In genomic region chr2:28219736-28220364, GRCh38 we compare ENCODE assay signal across 21 cellular contexts.
"Had no signal": no experiment of that assay in that cellular context is flagged by ENCODE, and none has a peak within 500 bp of the region (broad histone marks: within the 10 kb centered on the region; RNA-seq: fewer than 3 reads in every experiment).

No MANE protein-coding gene starts in this region.

- H3K9me3 Mint-ChIP-seq: activated naive CD8-positive, alpha-beta T cell treated with anti-CD3 and anti-CD28 coated beads, Interleukin-2, amount 10 ng/mL, durations not matched to agents 7 days and 5 days; activated T-helper 2 cell treated with anti-CD3 and anti-CD28 coated beads, Interferon-gamma antibody, Interleukin-2, Interleukin-4, amounts not matched to agents 10 μg/mL and 5 μg/mL and 100 μg/mL, durations not matched to agents 14 hours and 24 hours and 36 hours; dendritic cell treated with granulocyte-macrophage colony-stimulating factor and Interleukin-4, amounts not matched to agents 40 ng/mL and 50 ng/mL, for 4 days; memory B cell; natural killer cell treated with Interleukin-12 subunit alpha and Interleukin-12 subunit beta and Interleukin-15 and Interleukin-18, amount 100 ng/mL, for 72 hours; stimulated activated memory B cell treated with anti-CD40 and anti-IgM and Interleukin-4, amounts not matched to agents 10 μg/mL and 1 μg/mL and 100 μg/mL, for 72 hours had no signal

- H3K4me1 Mint-ChIP-seq: stimulated activated memory B cell treated with anti-CD40 and anti-IgM and Interleukin-4, amounts not matched to agents 10 μg/mL and 1 μg/mL and 100 μg/mL, for 72 hours had no signal

- H3K36me3 ChIP-seq: pancreas, right atrium auricular region, thyroid gland, upper lobe of right lung, WERI-Rb-1 had no signal

- H3K4me3 Mint-ChIP-seq: activated naive CD8-positive, alpha-beta T cell treated with anti-CD3 and anti-CD28 coated beads, Interleukin-2, amount 10 ng/mL, durations not matched to agents 7 days and 5 days; dendritic cell treated with granulocyte-macrophage colony-stimulating factor and Interleukin-4, amounts not matched to agents 40 ng/mL and 50 ng/mL, for 4 days; memory B cell; natural killer cell treated with Interleukin-12 subunit alpha and Interleukin-12 subunit beta and Interleukin-15 and Interleukin-18, amount 100 ng/mL, for 72 hours; stimulated activated memory B cell treated with anti-CD40 and anti-IgM and Interleukin-4, amounts not matched to agents 10 μg/mL and 1 μg/mL and 100 μg/mL, for 72 hours had no signal

- ATAC-seq: body of pancreas; foreskin keratinocyte; natural killer cell treated with Interleukin-12 subunit alpha and Interleukin-12 subunit beta and Interleukin-15 and Interleukin-18, amount 100 ng/mL, for 72 hours; pancreas; stimulated activated memory B cell treated with anti-CD40 and anti-IgM and Interleukin-4, amounts not matched to agents 10 μg/mL and 1 μg/mL and 100 μg/mL, for 72 hours; upper lobe of right lung had no signal

- H2AFZ ChIP-seq: hepatocyte had no signal

- H3K27me3 ChIP-seq: body of pancreas, foreskin keratinocyte, hepatocyte, pancreas, right atrium auricular region, thyroid gland, upper lobe of right lung had no signal

- H3K9me3 ChIP-seq: body of pancreas, pancreas, psoas muscle, right atrium auricular region, thyroid gland, upper lobe of right lung had no signal

- DNase-seq: activated CD4-positive, CD25-positive, alpha-beta regulatory T cell treated with anti-CD3 and anti-CD28 coated beads, Interleukin-2, amount 50 U/mL, for 72 hours; activated naive CD4-positive, alpha-beta T cell; activated naive CD8-positive, alpha-beta T cell treated with anti-CD3 and anti-CD28 coated beads, Interleukin-2, amount 10 ng/mL, durations not matched to agents 7 days and 5 days; activated T-cell treated with anti-CD3 and anti-CD28 coated beads, Interleukin-2, amount 50 U/mL, for 1 hour; body of pancreas; effector CD8-positive, alpha-beta T cell; erythroblast; foreskin keratinocyte; pancreas; psoas muscle; stimulated activated CD4-positive, alpha-beta T cell treated with anti-CD3 and anti-CD28 coated beads, Interleukin-2, amount 100 ng/mL, for 24 hours; thyroid gland; upper lobe of right lung; WERI-Rb-1 had no signal

- H3K4me1 ChIP-seq: pancreas, thyroid gland had no signal

- H3K27ac Mint-ChIP-seq: activated naive CD8-positive, alpha-beta T cell treated with anti-CD3 and anti-CD28 coated beads, Interleukin-2, amount 10 ng/mL, durations not matched to agents 7 days and 5 days; activated T-helper 2 cell treated with anti-CD3 and anti-CD28 coated beads, Interferon-gamma antibody, Interleukin-2, Interleukin-4, amounts not matched to agents 10 μg/mL and 5 μg/mL and 100 μg/mL, durations not matched to agents 14 hours and 24 hours and 36 hours; dendritic cell treated with granulocyte-macrophage colony-stimulating factor and Interleukin-4, amounts not matched to agents 40 ng/mL and 50 ng/mL, for 4 days; memory B cell; stimulated activated memory B cell treated with anti-CD40 and anti-IgM and Interleukin-4, amounts not matched to agents 10 μg/mL and 1 μg/mL and 100 μg/mL, for 72 hours had no signal

- H3K27me3 Mint-ChIP-seq: dendritic cell treated with granulocyte-macrophage colony-stimulating factor and Interleukin-4, amounts not matched to agents 40 ng/mL and 50 ng/mL, for 4 days; memory B cell; natural killer cell treated with Interleukin-12 subunit alpha and Interleukin-12 subunit beta and Interleukin-15 and Interleukin-18, amount 100 ng/mL, for 72 hours; stimulated activated memory B cell treated with anti-CD40 and anti-IgM and Interleukin-4, amounts not matched to agents 10 μg/mL and 1 μg/mL and 100 μg/mL, for 72 hours had no signal

- H3K27ac ChIP-seq: body of pancreas, foreskin keratinocyte, hepatocyte, pancreas, psoas muscle, right atrium auricular region, thyroid gland, upper lobe of right lung, WERI-Rb-1 had no signal

- H3K4me3 ChIP-seq: body of pancreas, hepatocyte, pancreas, psoas muscle, right atrium auricular region, thyroid gland, upper lobe of right lung had no signal

- H3K4me2 ChIP-seq: hepatocyte had no signal

- H3K36me3 Mint-ChIP-seq: natural killer cell treated with Interleukin-12 subunit alpha and Interleukin-12 subunit beta and Interleukin-15 and Interleukin-18, amount 100 ng/mL, for 72 hours had no signal
